In genomic region chr12:93550748-93551611, GRCh38 we compare ENCODE assay signal across 21 cellular contexts. TPM values are rescaled to one million over a fixed set of nuclear protein-coding genes. Genes with fewer than 3 reads are reported as not detected.
DNase-seq lines count a peak whose midpoint lies in the region; ATAC-seq and TF ChIP-seq lines count a peak whose summit lies in the region.
"Had no signal": no experiment of that assay in that cellular context is flagged by ENCODE, and none has a peak within 500 bp of the region (broad histone marks: within the 10 kb centered on the region; RNA-seq: fewer than 3 reads in every experiment).

No MANE protein-coding gene starts in this region.

- H3K4me1 ChIP-seq in HCT116 (ENCODE audit: control insufficient read depth in 1 of 2, insufficient read depth in 2 of 2, low read length in 2 of 2) (no peaks in the 10 kb centered on the region), endodermal cell (ENCODE audit: control insufficient read depth, insufficient read depth, low read length) (no peaks in the 10 kb centered on the region), lung (ENCODE audit: control insufficient read depth in 2 of 2, insufficient read depth in 2 of 2, low read length in 2 of 2) (peaks cover 0 to 2% of the 10 kb centered on the region in 2 donors)
- H3K4me1 ChIP-seq: BLaER1 had no signal

- DNase-seq in HCT116 (ENCODE audit: low read depth, low spot score) (no peak), endodermal cell (peak; percentile 41), lung (ENCODE audit: low spot score) (peak; percentile 23), iPS-NIHi7 (ENCODE audit: extremely low spot score) (no peak), left cardiac atrium (no peak), AG08396 (ENCODE audit: low spot score) (no peak)
- DNase-seq: CD4-positive, alpha-beta T cell; COR-L47; DMS 273 treated with DMSO at 0.1 percent for 48 hours; DMS79 treated with DMSO at 0.1 percent for 48 hours; HFFc6; KG1; NCI-H1092; NCI-H1436; NCI-H187 treated with DMSO at 0.1 percent for 48 hours; NCI-H2107; OCI-M1 had no signal

- H3K4me3 ChIP-seq in HCT116 (replicated peaks in 1 of 2; ENCODE audit: low read depth in 1 of 2, low read length in 2 of 2) (no peak overlapping the region), endodermal cell (ENCODE audit: low read length) (no peak overlapping the region), lung (no peak overlapping the region)
- H3K4me3 ChIP-seq: BLaER1 had no signal

- H3K36me3 ChIP-seq in HCT116 (ENCODE audit: control insufficient read depth in 1 of 2, insufficient read depth in 2 of 2, low read length in 2 of 2) (no peaks in the 10 kb centered on the region), endodermal cell (ENCODE audit: control insufficient read depth, insufficient read depth, low read length) (peaks cover 8% of the 10 kb centered on the region), lung (ENCODE audit: control insufficient read depth in 2 of 2, insufficient read depth in 2 of 2, low read length in 2 of 2) (no peaks in the 10 kb centered on the region)
- H3K36me3 ChIP-seq: BLaER1 had no signal

- H2AFZ ChIP-seq in HCT116 (ENCODE audit: low read depth, low read length, poor library complexity, severe bottlenecking) = no peak overlapping the region

- POLR2A ChIA-PET in HCT116 (lab: Charles Lee) = no interaction called here

- no peaks in the 10 kb centered on the region for H3K27me3 ChIP-seq in HCT116 (ENCODE audit: insufficient read depth, low read length)
- no peaks in the 10 kb centered on the region for H3K27me3 ChIP-seq in endodermal cell (ENCODE audit: control insufficient read depth, insufficient read depth, low read length, poor library complexity, severe bottlenecking)
- H3K27me3 ChIP-seq in lung (ENCODE audit: control insufficient read depth, insufficient read depth) = no peaks in the 10 kb centered on the region
- H3K27me3 ChIP-seq: BLaER1 had no signal

- peak; percentile 25; the same call in 1 of the 2 replicates for ATAC-seq in HCT116
- no peak for ATAC-seq in lung (ENCODE audit: insufficient read depth, low FRiP score)
- ATAC-seq in GM21576 (IDR thresholded peaks at IDR 0.05; ENCODE audit: unreplicated experiment) = no peak
- no peak for ATAC-seq in left cardiac atrium
- ATAC-seq: Right ventricle myocardium inferior had no signal

- no peaks in the 10 kb centered on the region for H3K79me2 ChIP-seq in HCT116 (ENCODE audit: insufficient read depth, low read length)

- no peak for TF ChIP-seq POLR2A in HCT116 (IDR thresholded peaks at IDR 0.05; ENCODE audit: borderline replicate concordance, extremely low read depth, insufficient read depth, insufficient read length)

- H4K20me1 ChIP-seq in HCT116 (ENCODE audit: insufficient read depth) = 0 out of 2 replicates have a peak, but pooled peaks cover 2% of the 10 kb centered on the region
- H4K20me1 ChIP-seq: BLaER1 had no signal

- BruUV-seq in HCT116 (replicated peaks; lab: Mats Ljungman, UMichigan) = no TSS peak

- H3K9ac ChIP-seq in HCT116 (ENCODE audit: low read length) = no peak overlapping the region
- no peak overlapping the region for H3K9ac ChIP-seq in endodermal cell (ENCODE audit: extremely low read depth, low read length, poor library complexity, severe bottlenecking)
- H3K9ac ChIP-seq: BLaER1 had no signal

- H3K27me3 Mint-ChIP-seq in endodermal cell (ENCODE audit: insufficient read depth) = no peaks in the 10 kb centered on the region
- H3K27me3 Mint-ChIP-seq: CD4-positive, alpha-beta T cell had no signal

- H3K9me3 ChIP-seq in HCT116 (ENCODE audit: control insufficient read depth in 1 of 2, insufficient read depth in 1 of 2, low read depth in 1 of 2, low read length in 2 of 2) = no peaks in the 10 kb centered on the region
- no peaks in the 10 kb centered on the region for H3K9me3 ChIP-seq in endodermal cell (ENCODE audit: control insufficient read depth, low read length)
- H3K9me3 ChIP-seq in lung (ENCODE audit: control insufficient read depth in 2 of 2, insufficient read depth in 1 of 2, low read length in 1 of 2) = no peaks in the 10 kb centered on the region
- H3K9me3 ChIP-seq: BLaER1 had no signal

- H3K27ac ChIP-seq in HCT116 (ENCODE audit: low read depth, low read length) = no peak overlapping the region
- H3K27ac ChIP-seq in VCaP = peak overlapping the region; percentile 57; the same call in 1 of the 2 replicates
- H3K27ac ChIP-seq in endodermal cell (ENCODE audit: low read depth, low read length) = no peak overlapping the region
- no peak overlapping the region for H3K27ac ChIP-seq in lung (ENCODE audit: low read depth in 1 of 2, low read length in 1 of 2)
- H3K27ac ChIP-seq: BLaER1 had no signal

- intact Hi-C loops in HCT116 (cut with micrococcal nuclease) (no loop called here), left cardiac atrium (cut with DNase I) (no loop called here)

- peaks cover 34% of the 10 kb centered on the region for H3K36me3 Mint-ChIP-seq in endodermal cell (ENCODE audit: low read depth)

- 83 to 89% methylated on average over 5 to 10 of the region's 11 CpGs for WGBS in endodermal cell (ENCODE audit: insufficient coverage in 1 of 2, insufficient read length in 1 of 2), 2 experiments
- 87 to 91% methylated on average over 11 of the region's 11 CpGs for WGBS in lung, 2 donors

- CTCF ChIA-PET in HCT116 (lab: Charles Lee) = interaction anchor here (1.2 kb wide), 1 partner anchor 47 kb away, joined by 4 read pairs; no protein-coding TSS in a partner anchor

- no peak overlapping the region for H3K4me2 ChIP-seq in HCT116 (ENCODE audit: low read length)
- H3K4me2 ChIP-seq: BLaER1 had no signal

- H3K27ac Mint-ChIP-seq in endodermal cell = no peak overlapping the region
- H3K27ac Mint-ChIP-seq: CD4-positive, alpha-beta T cell; HFFc6 had no signal

- H3K9me2 ChIP-seq in HCT116 (ENCODE audit: insufficient read depth) = no peaks in the 10 kb centered on the region

- no peak for TF ChIP-seq CTCF in HCT116 (IDR thresholded peaks at IDR 0.05 in 2 of 3, conservative IDR thresholded peaks at IDR 0.05 in 1 of 3; ENCODE audit: borderline replicate concordance in 1 of 3, insufficient read depth in 1 of 3, low read depth in 2 of 3, low read length in 2 of 3)
- TF ChIP-seq CTCF in VCaP (conservative IDR thresholded peaks at IDR 0.05) = no peak
- no peak for TF ChIP-seq CTCF in endodermal cell (conservative IDR thresholded peaks at IDR 0.05)
- TF ChIP-seq CTCF in lung (IDR thresholded peaks at IDR 0.05; ENCODE audit: control extremely low read depth, extremely low read depth) = no peak

- TF ChIP-seq RAD21 in HCT116 (IDR thresholded peaks at IDR 0.05; ENCODE audit: low read depth) = no peak

- RAD21 ChIA-PET in HCT116 (lab: Charles Lee; ENCODE audit: low non-redundant PET in 1 of 2, low total read pairs in 2 of 2, uncharacterized antibody in 2 of 2, unreplicated experiment in 2 of 2) = interaction anchor here (0.6 to 1.0 kb wide), 2 partner anchors 49 to 551 kb away, joined by 3 to 4 read pairs; no protein-coding TSS in a partner anchor

- H3K9me3 Mint-ChIP-seq in endodermal cell = no peaks in the 10 kb centered on the region
- H3K9me3 Mint-ChIP-seq: CD4-positive, alpha-beta T cell; HFFc6 had no signal

- no peak overlapping the region for H3K4me3 Mint-ChIP-seq in endodermal cell
- H3K4me3 Mint-ChIP-seq: CD4-positive, alpha-beta T cell; HFFc6 had no signal

- no peaks in the 10 kb centered on the region for H3K4me1 Mint-ChIP-seq in endodermal cell

TF ChIP-seq in HCT116, 20 proteins besides CTCF, POLR2A, EP300 and RAD21:
- TF ChIP-seq EGR1 (IDR thresholded peaks at IDR 0.05; ENCODE audit: low read depth) (no peak), CEBPB (IDR thresholded peaks at IDR 0.05; ENCODE audit: low read depth) (no peak), EZH2 (IDR thresholded peaks at IDR 0.05) (no peak), REST (IDR thresholded peaks at IDR 0.05; ENCODE audit: low read depth) (no peak), POLR2AphosphoS5 (IDR thresholded peaks at IDR 0.05; ENCODE audit: low read depth, low read length) (no peak)

RNA-seq across cellular contexts. Expression of gene SOCS2, which starts 21.5 kb away (rescaled TPM):
- 15.2 TPM for total RNA-seq in HCT116 (2021; ENCODE audit: unreplicated experiment)
- polyA plus RNA-seq in HCT116 (2012) = 9.1 and 11.5 TPM in 2 replicates
- 10 to 100 TPM; 46.9 to 60.2 TPM for total RNA-seq in endodermal cell
- 20.2 TPM for polyA plus RNA-seq in endodermal cell (2013, experiment 1 of 2)
- 21.4 TPM for polyA plus RNA-seq in endodermal cell (2013, experiment 2 of 2)
- total RNA-seq in lung = 10 to 100 TPM; 29.9 to 35.6 TPM
- polyA plus RNA-seq in lung = 10 to 100 TPM; 26.9 to 45.1 TPM
- total RNA-seq in left cardiac atrium = 10 to 100 TPM; 12.0 to 18.4 TPM

Comparison
In these comparisons a context has a peak if more than half of its experiments do, and no peak if none do; other contexts are left out.
1. DNase-seq: peak in endodermal cell (single experiment) and lung (single experiment); none in HCT116 (single experiment), iPS-NIHi7 (single experiment), left cardiac atrium (single experiment) and AG08396 (single experiment).